9 cellular contexts compared by ENCODE assay signal in genomic region chr1:37602750-37603694, GRCh38.
DNase-seq lines count a peak whose midpoint lies in the region; ATAC-seq lines count a peak whose summit lies in the region.
"Had no signal": no experiment of that assay in that cellular context is flagged by ENCODE, and none has a peak within 500 bp of the region (broad histone marks: within the 10 kb centered on the region; RNA-seq: fewer than 3 reads in every experiment).

No MANE protein-coding gene starts in this region.

- peak; percentile 27 for DNase-seq in DMS79 treated with DMSO at 0.1 percent for 48 hours (lab: John Stamatoyannopoulos, UW)
- peak; percentile 40 for DNase-seq in KBM-7
- peak; percentile 27 for DNase-seq in RKO (ENCODE audit: low spot score)
- DNase-seq in adipocyte (ENCODE audit: low read depth), result peak; percentile 81
- peak; percentile 76 for DNase-seq in iPS-NIHi7 (ENCODE audit: extremely low spot score)
- DNase-seq in stimulated activated CD8-positive, alpha-beta memory T cell treated with anti-CD3 and anti-CD28 coated beads, Interleukin-4, amount 100 ng/mL, for 48 hours, result peak; percentile 38

- no peaks in the 10 kb centered on the region for H3K36me3 ChIP-seq in adipocyte (ENCODE audit: control insufficient read depth, insufficient read depth, low read length, severe bottlenecking)

- in situ Hi-C loops in KBM-7 (cut with MboI; ENCODE audit: low pct_unique_long_range_greater_than_20kb, low sequenced_read_pairs), result no loop called here

- H3K9me3 ChIP-seq in adipocyte (ENCODE audit: control insufficient read depth, low read length), result no peaks in the 10 kb centered on the region

- no peak for ATAC-seq in HG02840 (IDR thresholded peaks at IDR 0.05; ENCODE audit: low FRiP score, unreplicated experiment)
- no peak for ATAC-seq in GM21723 (IDR thresholded peaks at IDR 0.05; ENCODE audit: unreplicated experiment)

- H3K4me1 ChIP-seq in adipocyte (ENCODE audit: control insufficient read depth, insufficient read depth, low read length), result peaks cover 10% of the 10 kb centered on the region

- no peak overlapping the region for H3K9ac ChIP-seq in adipocyte (ENCODE audit: low read length)

- H3K4me3 ChIP-seq in adipocyte (ENCODE audit: low read length), result no peak overlapping the region
- H3K4me3 ChIP-seq: skin epidermis had no signal

- peaks cover 23% of the 10 kb centered on the region for H3K27me3 ChIP-seq in adipocyte (replicated peaks; ENCODE audit: control insufficient read depth, insufficient read depth, low read length)

Comparison
In these comparisons a context has a peak if more than half of its experiments do, and no peak if none do; other contexts are left out.
1. DNase-seq: peak in every context shown above with its lines; median percentile 81 in adipocyte; 76 in iPS-NIHi7; 40 in KBM-7; 38 in stimulated activated CD8-positive, alpha-beta memory T cell treated with anti-CD3 and anti-CD28 coated beads, Interleukin-4, amount 100 ng/mL, for 48 hours; 27 in DMS79 treated with DMSO at 0.1 percent for 48 hours; 27 in RKO.